8 cellular contexts compared by ENCODE assay signal in genomic region chr20:45436732-45437485, GRCh38. TPM values are rescaled to one million over a fixed set of nuclear protein-coding genes. Genes with fewer than 3 reads are reported as not detected.
A peak's percentile ranks its signal among the peaks of the same experiment; 100 is the strongest.
DNase-seq lines count a peak whose midpoint lies in the region; ATAC-seq and TF ChIP-seq lines count a peak whose summit lies in the region.

No MANE protein-coding gene starts in this region.

- peak overlapping the region; percentile 82 for H3K4me2 ChIP-seq in neural progenitor cell

- CTCF ChIA-PET in Caco-2 (lab: Charles Lee) (interaction anchor here (0.6 to 7.2 kb wide), 55 partner anchors 8 to 421 kb away, joined by 3 to 278 read pairs (median 7); partner anchors contain the start of genes DBNDD2, PIGT, SDC4 and SYS1), RWPE1 (lab: Yijun Ruan, JAX) (interaction anchor here (0.5 to 2.8 kb wide), 53 partner anchors 9 to 1800 kb away, joined by 3 to 82 read pairs (median 4); partner anchors contain the start of genes DBNDD2, PIGT, SYS1 and WFDC10A)

- H3K27ac Mint-ChIP-seq in Caco-2 (ENCODE audit: unreplicated experiment) (peak overlapping the region; percentile 71), neural progenitor cell (no peak overlapping the region)

- no peak for TF ChIP-seq EP300 in stomach (IDR thresholded peaks at IDR 0.05)

- H3K9me3 ChIP-seq in Caco-2 (no peaks in the 10 kb centered on the region), KOPT-K1 (ENCODE audit: insufficient read depth, low read length, poor library complexity, severe bottlenecking) (no peaks in the 10 kb centered on the region), neural progenitor cell (ENCODE audit: low read depth) (no peaks in the 10 kb centered on the region), stomach (no peaks in the 10 kb centered on the region)

- no peaks in the 10 kb centered on the region for H3K9me3 Mint-ChIP-seq in Caco-2 (ENCODE audit: unreplicated experiment)
- no peaks in the 10 kb centered on the region for H3K9me3 Mint-ChIP-seq in neural progenitor cell

- TF ChIP-seq POLR2A in stomach (IDR thresholded peaks at IDR 0.05), result no peak

- H3K36me3 ChIP-seq in Caco-2 (ENCODE audit: control insufficient read depth, insufficient read depth, low read length) (no peaks in the 10 kb centered on the region), KOPT-K1 (ENCODE audit: insufficient read depth, low read length) (no peaks in the 10 kb centered on the region), neural progenitor cell (no peaks in the 10 kb centered on the region), stomach (peaks cover 0 to 3% (median 0%) of the 10 kb centered on the region in 4 donors)

- intact Hi-C loops in Caco-2 (cut with micrococcal nuclease; ENCODE audit: unreplicated experiment) (loop anchor here (1.0 to 2.0 kb wide), 7 partner anchors 20 to 334 kb away; partner anchors contain the start of genes PIGT and SYS1), stomach (cut with DNase I; ENCODE audit: low total_unique reads) (no loop called here)

- BruUV-seq in Caco-2 (replicated peaks; lab: Mats Ljungman, UMichigan), result no TSS peak

- ATAC-seq in GM21447 (IDR thresholded peaks at IDR 0.05; ENCODE audit: unreplicated experiment), result peak; percentile 61

- peak overlapping the region; percentile 86 for H2AFZ ChIP-seq in neural progenitor cell (replicated peaks)

- H3K27me3 ChIP-seq in Caco-2 (replicated peaks; ENCODE audit: control insufficient read depth, insufficient read depth, low read length) (no peaks in the 10 kb centered on the region), neural progenitor cell (peaks cover 16% of the 10 kb centered on the region), stomach (no peaks in the 10 kb centered on the region)

- POLR2A ChIA-PET in Caco-2 (lab: Charles Lee) (interaction anchor here (0.5 to 2.4 kb wide), 12 partner anchors 10 to 144 kb away, joined by 3 to 18 read pairs (median 4); partner anchors contain the start of genes PIGT, SDC4, SYS1 and TP53TG5), RWPE1 (lab: Yijun Ruan, JAX; ENCODE audit: low non-redundant PET) (interaction anchor here (1.1 to 1.2 kb wide), 2 partner anchors 74 to 92 kb away, joined by 3 read pairs; partner anchors contain the start of gene SYS1)

- H3F3A ChIP-seq in neural progenitor cell (ENCODE audit: low read depth), result no peaks in the 10 kb centered on the region

- no peaks in the 10 kb centered on the region for H3K79me2 ChIP-seq in neural progenitor cell (ENCODE audit: low read depth)

- H3K4me3 ChIP-seq in Caco-2 (ENCODE audit: low read depth, low read length) (peak overlapping the region; percentile 43), neural progenitor cell (peak overlapping the region; percentile 59), stomach (peak overlapping the region; percentile 40 to 57 (median 54))

- H3K27me3 Mint-ChIP-seq in Caco-2 (ENCODE audit: insufficient read depth, unreplicated experiment), result no peaks in the 10 kb centered on the region
- H3K27me3 Mint-ChIP-seq in neural progenitor cell (ENCODE audit: insufficient read depth, low read depth), result peaks cover 2% of the 10 kb centered on the region

- TF ChIP-seq CTCF in Caco-2 (IDR thresholded peaks at IDR 0.05; ENCODE audit: insufficient read depth in 1 of 2, low read depth in 1 of 2, low read length in 1 of 2, severe bottlenecking in 1 of 2, unreplicated experiment in 1 of 2), result peak; percentile 99 to 100
- TF ChIP-seq CTCF in RWPE1 (conservative IDR thresholded peaks at IDR 0.05; ENCODE audit: low read depth), result peak; percentile 99
- peak; percentile 97 for TF ChIP-seq CTCF in neural progenitor cell (IDR thresholded peaks at IDR 0.05)
- peak in 5 of 7 experiments; percentile 93 to 98 (median 96) for TF ChIP-seq CTCF in stomach (IDR thresholded peaks at IDR 0.05)

- H3K36me3 Mint-ChIP-seq in Caco-2 (ENCODE audit: insufficient read depth, unreplicated experiment) (peaks cover 23% of the 10 kb centered on the region), neural progenitor cell (no peaks in the 10 kb centered on the region)

- H3K27ac ChIP-seq in KOPT-K1 (ENCODE audit: low read depth, low read length, poor library complexity, severe bottlenecking), result peak overlapping the region; percentile 24
- H3K27ac ChIP-seq in RWPE1, result peak overlapping the region; percentile 51
- no peak overlapping the region for H3K27ac ChIP-seq in neural progenitor cell
- peak overlapping the region in 4 of 5 donors; percentile 73 to 85 (median 80) for H3K27ac ChIP-seq in stomach

- DNase-seq in Caco-2, result peak; percentile 95 to 98
- DNase-seq in RWPE1 (ENCODE audit: low spot score), result peak; percentile 97
- peak; percentile 91 for DNase-seq in activated gamma-delta T cell treated with Interleukin-2 at 50 U/mL for 16 hours
- DNase-seq in foreskin melanocyte, result peak; percentile 52
- DNase-seq in neural progenitor cell (ENCODE audit: low spot score), result peak; percentile 90
- peak; percentile 94 for DNase-seq in stomach

- no peak overlapping the region for H3K9ac ChIP-seq in neural progenitor cell

- H4K20me1 ChIP-seq in neural progenitor cell (ENCODE audit: low read depth), result no peaks in the 10 kb centered on the region

- H3K4me1 Mint-ChIP-seq in Caco-2 (ENCODE audit: low read depth, unreplicated experiment), result peaks cover 35% of the 10 kb centered on the region
- H3K4me1 Mint-ChIP-seq in neural progenitor cell, result peaks cover 2% of the 10 kb centered on the region

- 8 to 17% (median 9%) methylated on average over 18 to 33 of the region's 33 CpGs for WGBS in stomach, 5 donors

- H3K4me3 Mint-ChIP-seq in Caco-2 (ENCODE audit: unreplicated experiment) (peak overlapping the region; percentile 84), neural progenitor cell (peak overlapping the region; percentile 82)

- H3K4me1 ChIP-seq in Caco-2 (peaks cover 25% of the 10 kb centered on the region), neural progenitor cell (peaks cover 5% of the 10 kb centered on the region), stomach (peaks cover 0 to 17% (median 5%) of the 10 kb centered on the region in 4 donors)

RNA-seq across cellular contexts. Expression of gene PIGT, which starts 21.0 kb away (rescaled TPM):
- 239 and 259 TPM in 2 replicates for total RNA-seq in Caco-2 (2022)
- 24.5 and 57.3 TPM in 2 replicates for total RNA-seq in neural progenitor cell (ENCODE audit: low replicate concordance)
- total RNA-seq in stomach, result 100 to 1,000 TPM in 2 of 5 donors, 10 to 100 TPM in 3; 22.6 to 137 (median 87.2) TPM
- 10 to 100 TPM; 30.5 to 72.5 (median 45.0) TPM for polyA plus RNA-seq in stomach

RNA-seq across cellular contexts. Expression of gene DBNDD2, which starts 28.8 kb away (rescaled TPM):
- 71.0 and 74.3 TPM in 2 replicates for total RNA-seq in Caco-2 (2022)
- total RNA-seq in neural progenitor cell (ENCODE audit: low replicate concordance), result 10.2 and 15.1 TPM in 2 replicates
- total RNA-seq in stomach, result 100 to 1,000 TPM in 1 of 5 donors, 10 to 100 TPM in 4; 10.6 to 131 (median 51.3) TPM
- 10 to 100 TPM; 55.6 to 90.7 (median 77.6) TPM for polyA plus RNA-seq in stomach

RNA-seq across cellular contexts. Expression of gene WFDC2, which starts 32.6 kb away (rescaled TPM):
- 14.3 and 16.9 TPM in 2 replicates for total RNA-seq in Caco-2 (2022)
- 2.7 and 5.8 TPM in 2 replicates for total RNA-seq in neural progenitor cell (ENCODE audit: low replicate concordance)
- total RNA-seq in stomach, result 10 to 100 TPM in 2 of 5 donors, 1 to 10 TPM in 2, not detected in 1; 2.2 to 82.8 (median 37.6) TPM
- polyA plus RNA-seq in stomach, result 10 to 100 TPM in 2 of 3 donors, 1 to 10 TPM in 1; 6.4 to 57.7 (median 49.0) TPM

RNA-seq across cellular contexts. Expression of gene TP53TG5, which starts 58.8 kb away (rescaled TPM):
- total RNA-seq in Caco-2 (2022), result not detected in 2 replicates
- total RNA-seq in neural progenitor cell (ENCODE audit: low replicate concordance), result 0.06 TPM in 1 of 2 replicates, not detected in the other
- total RNA-seq in stomach, result not detected
- polyA plus RNA-seq in stomach, result under 1 TPM in 2 of 3 donors, not detected in 1; 0.12 to 0.33 TPM
